Comparison of ENCODE assay signal across 8 cellular contexts in the genomic region with DNA sequence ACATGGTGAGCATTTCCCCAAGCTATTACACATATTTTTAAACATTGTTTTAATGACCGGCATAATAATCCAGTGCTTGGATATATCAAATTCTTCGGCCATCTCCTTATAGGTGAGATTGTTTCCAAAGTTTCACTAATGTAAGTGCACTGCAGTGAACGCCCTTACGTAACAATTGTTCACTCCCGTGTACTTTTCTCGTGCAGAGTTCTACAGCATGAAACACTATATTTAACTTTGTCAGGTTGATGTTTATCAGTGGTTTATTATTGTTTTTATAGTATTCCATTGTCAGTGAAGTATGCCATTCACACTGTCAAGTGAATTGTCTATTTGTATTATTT. TPM values are rescaled to one million over a fixed set of nuclear protein-coding genes. Genes with fewer than 3 reads are reported as not detected.
A peak's percentile ranks its signal among the peaks of the same experiment; 100 is the strongest.
DNase-seq lines count a peak whose midpoint lies in the region; TF ChIP-seq lines count a peak whose summit lies in the region.

No MANE protein-coding gene starts in this region.

- POLR2A ChIA-PET in HEK293 (lab: Yijun Ruan, JAX), result interaction anchor here (1.0 to 2.8 kb wide), 6 partner anchors 9 to 279 kb away, joined by 3 to 30 read pairs (median 4); a partner anchor contains a TSS

- H3K36me3 ChIP-seq in HEK293 (ENCODE audit: control insufficient read depth in 2 of 2, insufficient read depth in 1 of 2, low read length in 2 of 2), result peaks cover 0 to 28% of the 10 kb centered on the region in 2 experiments; a peak in 2 of 3 replicates
- peaks cover 26% of the 10 kb centered on the region for H3K36me3 ChIP-seq in WERI-Rb-1
- H3K36me3 ChIP-seq in skeletal muscle satellite cell (ENCODE audit: insufficient read depth, low read length), result peaks cover 20% of the 10 kb centered on the region

- H3K27me3 ChIP-seq in WERI-Rb-1 (ENCODE audit: insufficient read depth, low read depth, severe bottlenecking) (no peaks in the 10 kb centered on the region), skeletal muscle satellite cell (ENCODE audit: control insufficient read depth, insufficient read depth, low read length) (no peaks in the 10 kb centered on the region)

- CTCF ChIA-PET in HEK293 (lab: Yijun Ruan, JAX), result interaction anchor here (0.7 kb wide), 2 partner anchors 248 to 1065 kb away, joined by 3 to 4 read pairs; no protein-coding TSS in a partner anchor

- H3K9me3 ChIP-seq in HEK293 (ENCODE audit: control insufficient read depth, insufficient read depth, low read depth, low read length) (no peaks in the 10 kb centered on the region), WERI-Rb-1 (ENCODE audit: severe bottlenecking) (no peaks in the 10 kb centered on the region), skeletal muscle satellite cell (replicated peaks; ENCODE audit: low read length) (no peaks in the 10 kb centered on the region)

- peak overlapping the region; percentile 13; the same call in 1 of the 2 replicates for H3K4me3 ChIP-seq in HEK293 (ENCODE audit: low read depth, low read length)
- peak overlapping the region; percentile 50 for H3K4me3 ChIP-seq in WERI-Rb-1 (ENCODE audit: low read depth, low read length)
- H3K4me3 ChIP-seq in fibroblast of villous mesenchyme (ENCODE audit: low read depth, low read length), result peak overlapping the region; percentile 48
- peak overlapping the region; percentile 88 for H3K4me3 ChIP-seq in skeletal muscle satellite cell (ENCODE audit: low read length)

- peak overlapping the region; percentile 93 for H3K4me2 ChIP-seq in skeletal muscle satellite cell (ENCODE audit: low read length)

- peaks cover 7% of the 10 kb centered on the region; the same call in 1 of the 2 replicates for H3K4me1 ChIP-seq in HEK293 (ENCODE audit: control insufficient read depth, insufficient read depth, low read length)
- peaks cover 28% of the 10 kb centered on the region for H3K4me1 ChIP-seq in skeletal muscle satellite cell (ENCODE audit: control insufficient read depth, insufficient read depth, low read length)

- TF ChIP-seq CTCF in HEK293 (tag by site-specific recombination; IDR thresholded peaks at IDR 0.05), result no peak
- TF ChIP-seq CTCF in WERI-Rb-1 (IDR thresholded peaks at IDR 0.05; ENCODE audit: low read depth, low read length), result no peak
- TF ChIP-seq CTCF in fibroblast of villous mesenchyme (IDR thresholded peaks at IDR 0.05; ENCODE audit: insufficient read depth, low read depth, low read length), result no peak

- no peak for DNase-seq in WERI-Rb-1
- no peak for DNase-seq in fibroblast of villous mesenchyme (ENCODE audit: low read depth)
- DNase-seq in effector CD8-positive, alpha-beta T cell (lab: John Stamatoyannopoulos, UW), result no peak
- no peak for DNase-seq in NCI-H1436 treated with DMSO at 0.1 percent for 48 hours (lab: John Stamatoyannopoulos, UW)
- DNase-seq in NCI-H345 (lab: John Stamatoyannopoulos, UW), result no peak
- DNase-seq in activated CD8-positive, alpha-beta memory T cell treated with anti-CD3 and anti-CD28 coated beads, Interleukin-2, amount 50 U/mL, for 48 hours, result no peak

- H3K27ac ChIP-seq in HEK293 (ENCODE audit: extremely low read depth, low read depth, low read length), result no peak overlapping the region
- peak overlapping the region; percentile 64 for H3K27ac ChIP-seq in WERI-Rb-1

- peak overlapping the region; percentile 42 for H3K9ac ChIP-seq in skeletal muscle satellite cell (ENCODE audit: low read depth, low read length)

TF ChIP-seq in HEK293, 187 proteins besides CTCF, POLR2A, EP300 and RAD21:
- TF ChIP-seq ZNF23 (tag by site-specific recombination; IDR thresholded peaks at IDR 0.05; ENCODE audit: borderline replicate concordance) (no peak), ZNF558 (tag by site-specific recombination; IDR thresholded peaks at IDR 0.05) (no peak), ZNF311 (tag by site-specific recombination; IDR thresholded peaks at IDR 0.05; ENCODE audit: borderline replicate concordance) (no peak), ZNF341 (tag by site-specific recombination; IDR thresholded peaks at IDR 0.05; ENCODE audit: low read depth) (no peak), PRDM1 (tag by site-specific recombination; IDR thresholded peaks at IDR 0.05) (peak; percentile 77), ZNF677 (tag by site-specific recombination; IDR thresholded peaks at IDR 0.05) (no peak), ZNF514 (tag by site-specific recombination; IDR thresholded peaks at IDR 0.05) (no peak)
- TF ChIP-seq, protein P1, sequence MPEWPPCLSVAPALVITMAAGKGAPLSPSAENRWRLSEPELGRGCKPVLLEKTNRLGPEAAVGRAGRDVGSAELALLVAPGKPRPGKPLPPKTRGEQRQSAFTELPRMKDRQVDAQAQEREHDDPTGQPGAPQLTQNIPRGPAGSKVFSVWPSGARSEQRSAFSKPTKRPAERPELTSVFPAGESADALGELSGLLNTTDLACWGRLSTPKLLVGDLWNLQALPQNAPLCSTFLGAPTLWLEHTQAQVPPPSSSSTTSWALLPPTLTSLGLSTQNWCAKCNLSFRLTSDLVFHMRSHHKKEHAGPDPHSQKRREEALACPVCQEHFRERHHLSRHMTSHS (tag by site-specific recombination; IDR thresholded peaks at IDR 0.05), result no peak

RNA-seq across cellular contexts. Expression of a gene that starts 3.4 kb away (rescaled TPM):
- 17.7 and 19.4 TPM in 2 replicates for total RNA-seq in fibroblast of villous mesenchyme
- total RNA-seq in skeletal muscle satellite cell (2012; rRNA removed), result 11.7 and 11.8 TPM in 2 replicates

RNA-seq across cellular contexts. Expression of a gene that starts 7.9 kb away (rescaled TPM):
- 22.9 and 25.4 TPM in 2 replicates for total RNA-seq in fibroblast of villous mesenchyme
- total RNA-seq in skeletal muscle satellite cell (2012; rRNA removed), result 27.1 and 36.3 TPM in 2 replicates

Comparison
In these comparisons a context has a peak if more than half of its experiments do, and no peak if none do; other contexts are left out.
1. H3K4me3 ChIP-seq: peak in every context shown above with its lines; median percentile 88 in skeletal muscle satellite cell; 50 in WERI-Rb-1; 48 in fibroblast of villous mesenchyme; 13 in HEK293.